28 cellular contexts compared by ENCODE assay signal in the genomic region with DNA sequence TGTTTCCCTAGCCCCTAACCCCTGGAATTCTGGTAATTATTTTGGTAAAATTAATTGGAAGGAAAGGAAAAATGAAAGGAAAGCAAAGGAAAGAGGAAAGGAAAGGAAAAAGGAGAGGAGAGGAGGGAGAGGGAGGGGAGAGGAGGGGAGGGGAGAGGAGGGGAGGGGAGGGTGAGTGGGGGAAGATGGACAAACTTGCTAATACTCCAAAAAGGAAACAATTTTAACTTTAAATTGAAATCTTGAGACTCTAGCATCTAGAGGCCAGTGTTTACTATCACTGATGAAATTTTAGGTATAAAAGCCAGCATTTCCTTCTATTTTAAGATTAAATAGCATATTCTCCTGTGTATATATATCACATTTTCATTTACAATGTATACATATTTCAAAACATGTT.
"Had no signal": no experiment of that assay in that cellular context is flagged by ENCODE, and none has a peak within 500 bp of the region (broad histone marks: within the 10 kb centered on the region; RNA-seq: fewer than 3 reads in every experiment).

No MANE protein-coding gene starts in this region.

- H3K4me1 ChIP-seq: colonic mucosa, esophagus muscularis mucosa, esophagus squamous epithelium, foreskin keratinocyte, gastrocnemius medialis, gastroesophageal sphincter, heart left ventricle, heart right ventricle had no signal

- FAIRE-seq: colon, endometrium, endothelial cell of umbilical vein, frontal cortex had no signal

- H3K27ac ChIP-seq: colonic mucosa, coronary artery, dorsolateral prefrontal cortex, epithelial cell of prostate, esophagus muscularis mucosa, esophagus squamous epithelium, foreskin keratinocyte, gastrocnemius medialis, gastroesophageal sphincter, heart left ventricle, heart right ventricle had no signal

- DNase-seq: colonic mucosa; cortex of kidney; dermis blood vessel endothelial cell; dorsolateral prefrontal cortex; effector CD4-positive, alpha-beta T cell; effector CD8-positive, alpha-beta T cell; effector memory CD4-positive, alpha-beta T cell; effector memory CD8-positive, alpha-beta T cell; endodermal cell; erythroblast; esophagus squamous epithelium; foreskin fibroblast; foreskin keratinocyte; foreskin melanocyte; gastrocnemius medialis; glutamatergic neuron; head of caudate nucleus; heart left ventricle; heart right ventricle had no signal

- H3K4me3 ChIP-seq: colonic mucosa, coronary artery, dorsolateral prefrontal cortex, esophagus muscularis mucosa, esophagus squamous epithelium, gastrocnemius medialis, gastroesophageal sphincter, heart left ventricle, heart right ventricle had no signal

- ATAC-seq: effector memory CD8-positive, alpha-beta T cell; esophagus mucosa; foreskin keratinocyte; gastrocnemius medialis; gastroesophageal sphincter; heart left ventricle; heart right ventricle had no signal

- H3K9me3 ChIP-seq: colonic mucosa, esophagus muscularis mucosa, esophagus squamous epithelium, gastrocnemius medialis, gastroesophageal sphincter had no signal

- H3K27me3 ChIP-seq: colonic mucosa, dorsolateral prefrontal cortex, esophagus muscularis mucosa, esophagus squamous epithelium, foreskin keratinocyte, gastrocnemius medialis, gastroesophageal sphincter, heart left ventricle, heart right ventricle had no signal

- H3K36me3 ChIP-seq: colonic mucosa, esophagus muscularis mucosa, esophagus squamous epithelium, gastrocnemius medialis, gastroesophageal sphincter, heart left ventricle, heart right ventricle had no signal
